Comparison of ENCODE assay signal across 13 cellular contexts in genomic region chr1:61428146-61428545, GRCh38.
DNase-seq lines count a peak whose midpoint lies in the region; ATAC-seq and TF ChIP-seq lines count a peak whose summit lies in the region.
"Had no signal": no experiment of that assay in that cellular context is flagged by ENCODE, and none has a peak within 500 bp of the region (broad histone marks: within the 10 kb centered on the region; RNA-seq: fewer than 3 reads in every experiment).

No MANE protein-coding gene starts in this region.

- no peak for TF ChIP-seq CTCF in mucosa of descending colon (IDR thresholded peaks at IDR 0.05)

- H3K9me3 ChIP-seq in adipocyte (ENCODE audit: control insufficient read depth, low read length) (no peaks in the 10 kb centered on the region), mucosa of descending colon (no peaks in the 10 kb centered on the region)

- DNase-seq in AG08395 (ENCODE audit: low spot score) (peak; percentile 22), EL (peak; percentile 8), adipocyte (ENCODE audit: low read depth) (peak; percentile 89), foreskin melanocyte (peak; percentile 70), mucosa of descending colon (no peak), DMS53 treated with DMSO at 0.1 percent for 48 hours (lab: John Stamatoyannopoulos, UW; ENCODE audit: unreplicated experiment) (no peak), NCI-H2107 treated with DMSO at 0.1 percent for 48 hours (lab: John Stamatoyannopoulos, UW; ENCODE audit: unreplicated experiment) (no peak)
- DNase-seq: GF-D8, GOT3, NCI-H1694 treated with DMSO at 0.1 percent for 48 hours, NCI-H226, NCI-H82 had no signal

- no peak for ATAC-seq in mucosa of descending colon
- ATAC-seq: HCT116 had no signal

- intact Hi-C loops in mucosa of descending colon (cut with DNase I, micrococcal nuclease): no loop called here

- no peak overlapping the region for H3K9ac ChIP-seq in adipocyte (ENCODE audit: low read length)

- peaks cover 17% of the 10 kb centered on the region for H3K36me3 ChIP-seq in adipocyte (ENCODE audit: control insufficient read depth, insufficient read depth, low read length, severe bottlenecking)
- no peaks in the 10 kb centered on the region for H3K36me3 ChIP-seq in mucosa of descending colon (ENCODE audit: low read depth)

- H3K4me3 ChIP-seq in adipocyte (ENCODE audit: low read length) (no peak overlapping the region), mucosa of descending colon (no peak overlapping the region)

- no peaks in the 10 kb centered on the region for H3K27me3 ChIP-seq in adipocyte (replicated peaks; ENCODE audit: control insufficient read depth, insufficient read depth, low read length)

- H3K4me1 ChIP-seq in adipocyte (ENCODE audit: control insufficient read depth, insufficient read depth, low read length) (no peaks in the 10 kb centered on the region), mucosa of descending colon (ENCODE audit: low read depth) (no peaks in the 10 kb centered on the region)

Comparison
In these comparisons a context has a peak if more than half of its experiments do, and no peak if none do; other contexts are left out.
1. DNase-seq: peak in AG08395 (single experiment), EL (single experiment), adipocyte (single experiment) and foreskin melanocyte (single experiment); none in mucosa of descending colon (0 of 3), DMS53 treated with DMSO at 0.1 percent for 48 hours (single experiment) and NCI-H2107 treated with DMSO at 0.1 percent for 48 hours (single experiment).